In genomic region chr11:23313001-23313400, GRCh38 we compare ENCODE assay signal across 10 cellular contexts.
"Had no signal": no experiment of that assay in that cellular context is flagged by ENCODE, and none has a peak within 500 bp of the region (broad histone marks: within the 10 kb centered on the region; RNA-seq: fewer than 3 reads in every experiment).

No MANE protein-coding gene starts in this region.

- H3K27me3 ChIP-seq: esophagus muscularis mucosa, foreskin keratinocyte, testis had no signal

- H3K36me3 ChIP-seq: esophagus muscularis mucosa had no signal

- H3K9me3 ChIP-seq: esophagus muscularis mucosa, testis had no signal

- H3K4me3 ChIP-seq: esophagus muscularis mucosa, testis had no signal

- DNase-seq: activated CD4-positive, alpha-beta T cell treated with anti-CD3 and anti-CD28 coated beads for 48 hours; activated CD8-positive, alpha-beta memory T cell treated with anti-CD3 and anti-CD28 coated beads for 24 hours; activated naive CD4-positive, alpha-beta T cell treated with anti-CD3 and anti-CD28 coated beads for 36 hours; foreskin keratinocyte; stimulated activated CD4-positive, alpha-beta T cell treated with anti-CD3 and anti-CD28 coated beads, Interleukin-4, amount 100 ng/mL, for 24 hours; T-helper 1 cell; testis had no signal

- H3K4me1 ChIP-seq: esophagus muscularis mucosa, testis had no signal

- H3K27ac ChIP-seq: esophagus muscularis mucosa, foreskin keratinocyte, testis had no signal

- ATAC-seq: activated T-helper 17 cell treated with anti-CD3 and anti-CD28 coated beads, Interleukin-2, amount 50 U/mL, for 72 hours; foreskin keratinocyte; left lobe of liver had no signal
